In the genomic region with DNA sequence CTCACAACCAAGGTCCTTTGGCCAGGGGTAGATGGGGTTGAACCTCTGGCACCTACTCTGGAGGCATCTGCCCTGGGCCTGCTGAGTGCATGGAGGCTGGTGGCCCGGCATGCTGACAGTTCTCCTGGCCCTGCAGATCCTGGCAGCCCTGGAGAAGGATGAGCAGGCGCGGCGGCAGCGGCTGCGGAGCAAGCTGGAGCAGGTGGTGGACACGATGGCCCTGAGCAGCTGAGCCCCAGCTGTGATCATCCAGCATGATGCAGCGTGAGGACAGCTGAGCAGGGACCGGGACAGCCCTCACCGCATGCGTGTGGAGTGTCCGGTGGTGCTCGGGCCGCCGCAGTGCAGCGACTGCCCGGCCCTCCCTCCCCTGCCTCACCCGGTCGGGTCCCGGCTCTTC, we compare ENCODE assay signal across 24 cellular contexts. TPM values are rescaled to one million over a fixed set of nuclear protein-coding genes. Genes with fewer than 3 reads are reported as not detected.
DNase-seq lines count a peak whose midpoint lies in the region; ATAC-seq and TF ChIP-seq lines count a peak whose summit lies in the region.
"Had no signal": no experiment of that assay in that cellular context is flagged by ENCODE, and none has a peak within 500 bp of the region (broad histone marks: within the 10 kb centered on the region; RNA-seq: fewer than 3 reads in every experiment).

No MANE protein-coding gene starts in this region.

- peak overlapping the region; percentile 14 for H4K91ac ChIP-seq in mesenchymal stem cell (ENCODE audit: low read length)

- H2BK15ac ChIP-seq in mesenchymal stem cell (ENCODE audit: low read depth, poor library complexity, severe bottlenecking) = no peak overlapping the region

- H3K79me1 ChIP-seq in mesenchymal stem cell (replicated peaks; ENCODE audit: low read length, poor library complexity, severe bottlenecking) = peaks cover 4% of the 10 kb centered on the region

- H3K18ac ChIP-seq in mesenchymal stem cell (ENCODE audit: low read depth in 1 of 2, low read length in 2 of 2) = no peak overlapping the region

- ATAC-seq in GM21515 (IDR thresholded peaks at IDR 0.05; ENCODE audit: unreplicated experiment) (no peak), GM19023 (IDR thresholded peaks at IDR 0.05; ENCODE audit: unreplicated experiment) (no peak)
- ATAC-seq: CD8-positive, alpha-beta T cell; GM12878 had no signal

- H3K4me3 ChIP-seq in HEK293 (ENCODE audit: low read depth, low read length) (no peak overlapping the region), SJCRH30 (no peak overlapping the region), mesenchymal stem cell (ENCODE audit: insufficient read depth in 1 of 2, low read depth in 1 of 2, low read length in 2 of 2) (no peak overlapping the region)
- H3K4me3 ChIP-seq: GM12878, PC-9, SK-N-MC had no signal

- H3K4me1 ChIP-seq in HEK293 (ENCODE audit: control insufficient read depth, insufficient read depth, low read length) = no peaks in the 10 kb centered on the region
- no peaks in the 10 kb centered on the region for H3K4me1 ChIP-seq in SJCRH30
- peaks cover 30% of the 10 kb centered on the region for H3K4me1 ChIP-seq in mesenchymal stem cell (ENCODE audit: control insufficient read depth, insufficient read depth, low read depth, low read length)
- H3K4me1 ChIP-seq: Caco-2 had no signal

- peaks cover 0 to 54% of the 10 kb centered on the region in 2 experiments; a peak in 1 of 3 replicates for H3K36me3 ChIP-seq in HEK293 (ENCODE audit: control insufficient read depth in 2 of 2, insufficient read depth in 1 of 2, low read length in 2 of 2)
- H3K36me3 ChIP-seq in SJCRH30 = peaks cover 14% of the 10 kb centered on the region; the same call in 1 of the 2 replicates
- H3K36me3 ChIP-seq in mesenchymal stem cell (ENCODE audit: control insufficient read depth in 1 of 2, insufficient read depth in 2 of 2, low read depth in 1 of 2, low read length in 2 of 2) = peaks cover 61 to 71% of the 10 kb centered on the region in 2 experiments

- H3K27me3 ChIP-seq in SJCRH30 (no peaks in the 10 kb centered on the region), mesenchymal stem cell (ENCODE audit: control insufficient read depth in 1 of 2, insufficient read depth in 1 of 2, low read length in 2 of 2) (no peaks in the 10 kb centered on the region)

- H3K14ac ChIP-seq in mesenchymal stem cell (ENCODE audit: low read length in 2 of 2) = no peak overlapping the region

- H3K23ac ChIP-seq in mesenchymal stem cell (ENCODE audit: low read length in 2 of 2) = no peak overlapping the region

- no peak overlapping the region for H2AFZ ChIP-seq in mesenchymal stem cell (ENCODE audit: low read depth, low read length)
- H2AFZ ChIP-seq: PC-9 had no signal

- H3K27ac ChIP-seq in HEK293 (ENCODE audit: extremely low read depth, low read depth, low read length) = no peak overlapping the region
- no peak overlapping the region for H3K27ac ChIP-seq in SJCRH30
- H3K27ac ChIP-seq in mesenchymal stem cell (ENCODE audit: low read length, poor library complexity, severe bottlenecking) = no peak overlapping the region
- H3K27ac ChIP-seq: PC-9, SK-N-MC had no signal

- H2BK120ac ChIP-seq in mesenchymal stem cell (ENCODE audit: low read depth, low read length) = no peak overlapping the region

- H3K4ac ChIP-seq in mesenchymal stem cell (ENCODE audit: low read depth in 1 of 2, low read length in 2 of 2) = no peak overlapping the region

- CTCF ChIA-PET in HEK293 (lab: Yijun Ruan, JAX) = interaction anchor here (0.7 kb wide), 1 partner anchor 24 kb away, joined by 3 read pairs; no protein-coding TSS in a partner anchor

- no peak overlapping the region for H3K4me2 ChIP-seq in mesenchymal stem cell (ENCODE audit: low read length, poor library complexity, severe bottlenecking)
- H3K4me2 ChIP-seq: PC-9 had no signal

- H3K9ac ChIP-seq in mesenchymal stem cell (ENCODE audit: low read length) = no peak overlapping the region

- no peak overlapping the region for H2BK12ac ChIP-seq in mesenchymal stem cell (ENCODE audit: low read length in 2 of 2)

- no peak overlapping the region for H2AK5ac ChIP-seq in mesenchymal stem cell (ENCODE audit: low read length, severe bottlenecking)

- no peak for TF ChIP-seq CTCF in HEK293 (tag by site-specific recombination; IDR thresholded peaks at IDR 0.05)

- no peaks in the 10 kb centered on the region for H3K9me3 ChIP-seq in HEK293 (ENCODE audit: control insufficient read depth, insufficient read depth, low read depth, low read length)
- H3K9me3 ChIP-seq in SJCRH30 (replicated peaks) = no peaks in the 10 kb centered on the region
- H3K9me3 ChIP-seq in mesenchymal stem cell (ENCODE audit: control insufficient read depth, low read length) = no peaks in the 10 kb centered on the region
- H3K9me3 ChIP-seq: Caco-2 had no signal

- H4K8ac ChIP-seq in mesenchymal stem cell (ENCODE audit: low read length) = no peak overlapping the region

- WGBS in mesenchymal stem cell = 97% methylated on average over 20 of the region's 20 CpGs

- DNase-seq in SJCRH30 = peak; percentile 62 to 67
- no peak for DNase-seq in mesenchymal stem cell
- DNase-seq in retina = peak; percentile 71
- no peak for DNase-seq in SKM-1 treated with dmso at 0.1 percent for 144 hours (lab: John Stamatoyannopoulos, UW; ENCODE audit: unreplicated experiment)
- DNase-seq: C1 segment of cervical spinal cord; Caco-2; CD8-positive, alpha-beta T cell; DMS 273 treated with DMSO at 0.1 percent for 48 hours; DMS79; EL; GDM1; NCI-H1048; NCI-H1417; NCI-H1694; NCI-H2029 treated with DMSO at 0.1 percent for 48 hours; NCI-H446 treated with DMSO at 0.1 percent for 48 hours; NCI-H526; PC-9; SHP77 treated with DMSO at 0.1 percent for 48 hours had no signal

- POLR2A ChIA-PET in HEK293 (lab: Yijun Ruan, JAX) = no interaction called here

- no peak overlapping the region for H2BK5ac ChIP-seq in mesenchymal stem cell (ENCODE audit: low read depth, low read length, poor library complexity, severe bottlenecking)

TF ChIP-seq in HEK293, 187 proteins besides CTCF, POLR2A, EP300 and RAD21:
- TF ChIP-seq ZBTB21 (tag by site-specific recombination; IDR thresholded peaks at IDR 0.05) = no peak
- TF ChIP-seq WT1 (tag by site-specific recombination; IDR thresholded peaks at IDR 0.05) = no peak
- TF ChIP-seq ZNF658 (tag by site-specific recombination; IDR thresholded peaks at IDR 0.05) = no peak
- peak; percentile 12; the same call in 1 of the 2 replicates for TF ChIP-seq ZNF600 (tag by site-specific recombination; IDR thresholded peaks at IDR 0.05)
- TF ChIP-seq, protein P1, sequence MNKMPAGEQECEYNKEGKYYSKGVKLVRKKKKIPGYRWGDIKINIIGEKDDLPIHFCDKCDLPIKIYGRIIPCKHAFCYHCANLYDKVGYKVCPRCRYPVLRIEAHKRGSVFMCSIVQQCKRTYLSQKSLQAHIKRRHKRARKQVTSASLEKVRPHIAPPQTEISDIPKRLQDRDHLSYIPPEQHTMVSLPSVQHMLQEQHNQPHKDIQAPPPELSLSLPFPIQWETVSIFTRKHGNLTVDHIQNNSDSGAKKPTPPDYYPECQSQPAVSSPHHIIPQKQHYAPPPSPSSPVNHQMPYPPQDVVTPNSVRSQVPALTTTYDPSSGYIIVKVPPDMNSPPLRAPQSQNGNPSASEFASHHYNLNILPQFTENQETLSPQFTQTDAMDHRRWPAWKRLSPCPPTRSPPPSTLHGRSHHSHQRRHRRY (tag by site-specific recombination; IDR thresholded peaks at IDR 0.05) = no peak
- TF ChIP-seq ZNF366 (tag by site-specific recombination; conservative IDR thresholded peaks at IDR 0.05) = no peak

RNA-seq across cellular contexts. Expression of a gene that starts 50.9 kb away (rescaled TPM):
- 47.2 and 51.6 TPM in 2 replicates for total RNA-seq in SJCRH30 (2014; rRNA removed; shearing (Covaris generic))
- 51.0 TPM for polyA plus RNA-seq in mesenchymal stem cell (2013, experiment 1 of 2)
- 49.9 TPM for polyA plus RNA-seq in mesenchymal stem cell (2013, experiment 2 of 2)

Comparison
In these comparisons a context has a peak if more than half of its experiments do, and no peak if none do; other contexts are left out.
1. DNase-seq: peak in SJCRH30 (2 of 2) and retina (single experiment); none in mesenchymal stem cell (single experiment) and SKM-1 treated with dmso at 0.1 percent for 144 hours (single experiment).